Comparison of ENCODE assay signal across 8 cellular contexts in the genomic region with DNA sequence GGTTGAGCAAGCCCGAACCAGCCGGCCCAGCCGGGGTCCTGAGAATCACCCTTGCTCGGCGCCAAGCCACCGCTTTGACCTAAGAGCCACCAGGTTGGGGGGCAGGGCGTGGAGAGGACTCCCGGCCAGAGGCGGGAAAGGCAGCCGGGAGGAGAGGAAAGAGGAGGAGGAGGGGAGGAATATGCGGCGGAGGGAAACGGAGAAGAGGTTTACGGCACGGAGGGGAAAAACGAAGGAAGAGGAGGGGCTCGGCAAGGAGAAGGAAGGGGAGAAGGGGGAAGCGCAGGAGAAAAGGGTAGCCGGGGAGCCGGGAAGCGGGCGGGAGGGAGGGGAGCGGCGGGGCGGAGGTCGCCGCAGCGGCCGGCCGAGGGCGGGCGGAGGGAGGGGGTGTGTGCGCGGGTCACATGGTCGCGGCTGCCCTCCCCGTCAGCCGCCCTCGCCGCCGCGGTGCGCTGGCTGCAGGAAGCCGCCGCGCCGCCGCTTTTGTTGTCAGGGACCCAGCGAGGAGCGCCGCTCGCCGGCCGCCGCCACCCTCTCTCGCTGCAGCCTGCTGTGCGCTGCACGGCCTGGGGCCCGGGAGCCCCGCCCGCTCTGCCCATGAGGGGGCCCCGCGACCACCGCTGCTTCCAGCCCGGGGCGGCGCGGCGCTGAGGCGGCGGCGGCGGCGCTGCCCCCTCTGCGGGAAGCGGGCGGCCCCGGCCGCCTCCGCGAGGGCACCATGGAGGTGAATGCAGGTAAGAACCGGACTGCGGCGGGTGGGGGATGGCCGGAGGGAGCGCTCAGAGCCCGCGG. TPM values are rescaled to one million over a fixed set of nuclear protein-coding genes. Genes with fewer than 3 reads are reported as not detected.
DNase-seq lines count a peak whose midpoint lies in the region; ATAC-seq, FAIRE-seq and TF ChIP-seq lines count a peak whose summit lies in the region.

A gene (plus strand): TSS at position 426 of the 792 bp plus-strand sequence. CDS start 293 bp downstream, at position 719.

- peaks cover 26% of the 10 kb centered on the region for H3K4me1 Mint-ChIP-seq in nephron

- peak within 1 kb of the TSS; percentile 84 to 95 (median 90) for H3K4me3 Mint-ChIP-seq in nephron

- TF ChIP-seq CTCF in fibroblast of pulmonary artery (IDR thresholded peaks at IDR 0.05; ENCODE audit: low read length, missing control alignments) (no peak), nephron (IDR thresholded peaks at IDR 0.05; ENCODE audit: unreplicated experiment in 3 of 3) (no peak)

- peak; percentile 52 for ATAC-seq in GM21367 (IDR thresholded peaks at IDR 0.05; ENCODE audit: unreplicated experiment)
- peak; percentile 60 for ATAC-seq in stimulated activated naive CD8-positive, alpha-beta T cell treated with anti-CD3 and anti-CD28 coated beads, Interleukin-15, Interleukin-2, amounts not matched to agents 100 U/mL and 50 U/mL, for 24 hours

- peaks cover 7% of the 10 kb centered on the region for H3K27me3 Mint-ChIP-seq in nephron (ENCODE audit: low read depth)

- H3K9me3 Mint-ChIP-seq in nephron: no peaks in the 10 kb centered on the region

- no peak for FAIRE-seq in RCC 7860 (lab: Jason Lieb, UNC)

- peak within 1 kb of the TSS; percentile 75 for H3K4me3 ChIP-seq in fibroblast of pulmonary artery (replicated peaks; ENCODE audit: low read depth, low read length)

- H3K27ac Mint-ChIP-seq in nephron: peak within 1 kb of the TSS; percentile 33 to 91 (median 74)

- DNase-seq in DMS 273 treated with DMSO at 0.1 percent for 48 hours (lab: John Stamatoyannopoulos, UW): peak; percentile 17
- peak; percentile 65 for DNase-seq in HT-29 (ENCODE audit: low spot score)
- peak; percentile 66 for DNase-seq in RCC 7860 (ENCODE audit: low spot score)
- DNase-seq in activated T-helper 9 cell treated with anti-CD3 and anti-CD28 coated beads, Interleukin-2, amount 50 U/mL, for 16 hours (ENCODE audit: low read depth): peak; percentile 74
- DNase-seq in fibroblast of pulmonary artery (ENCODE audit: low read depth): peak; percentile 77
- DNase-seq in stimulated activated naive CD8-positive, alpha-beta T cell treated with anti-CD3 and anti-CD28 coated beads, Interleukin-15, Interleukin-2, amounts not matched to agents 100 U/mL and 50 U/mL, for 24 hours: peak; percentile 83

- H3K36me3 Mint-ChIP-seq in nephron (ENCODE audit: low read depth): no peaks in the 10 kb centered on the region

RNA-seq across cellular contexts. Expression of the gene that starts here (rescaled TPM):
- total RNA-seq in HT-29 (2014; rRNA removed; shearing (Covaris generic)): 10.9 and 12.9 TPM in 2 replicates

Comparison
In these comparisons a context has a peak if more than half of its experiments do, and no peak if none do; other contexts are left out.
1. Peak in every context shown above with its lines: DNase-seq, ATAC-seq and H3K4me3 ChIP-seq.
2. DNase-seq: peak in every context shown above with its lines; median percentile 83 in stimulated activated naive CD8-positive, alpha-beta T cell treated with anti-CD3 and anti-CD28 coated beads, Interleukin-15, Interleukin-2, amounts not matched to agents 100 U/mL and 50 U/mL, for 24 hours; 77 in fibroblast of pulmonary artery; 74 in activated T-helper 9 cell treated with anti-CD3 and anti-CD28 coated beads, Interleukin-2, amount 50 U/mL, for 16 hours; 66 in RCC 7860; 65 in HT-29; 17 in DMS 273 treated with DMSO at 0.1 percent for 48 hours.